ENCODE assay signal across 7 cellular contexts in genomic region chr1:174093789-174094188, GRCh38.
DNase-seq lines count a peak whose midpoint lies in the region; ATAC-seq, FAIRE-seq and TF ChIP-seq lines count a peak whose summit lies in the region.
"Not testable (repeated sequence)": the region's sequence is repeated elsewhere in the genome, so short reads cannot be mapped to it uniquely, and the experiment has no call there.

No MANE protein-coding gene starts in this region.

- peak; percentile 56 for ATAC-seq in GM18868 (IDR thresholded peaks at IDR 0.05; ENCODE audit: unreplicated experiment)
- peak; percentile 90 for ATAC-seq in K562
- peak in 4 of 8 donors; percentile 45 to 57 (median 52) for ATAC-seq in heart right ventricle

- not testable (repeated sequence) for H3K27ac ChIP-seq in SK-N-SH (ENCODE audit: low read depth in 2 of 2, low read length in 1 of 2); K562 (ENCODE audit: extremely low read depth, low read depth, low read length); heart right ventricle

- H3K9ac ChIP-seq in SK-N-SH; K562 (ENCODE audit: insufficient read depth in 1 of 2, low read depth in 2 of 2, low read length in 2 of 2): not testable (repeated sequence)

- H3K9me1 ChIP-seq in K562 (ENCODE audit: control insufficient read depth, insufficient read depth, low read length) = not testable (repeated sequence)

- H3K36me3 ChIP-seq in SK-N-SH (replicated peaks in 1 of 2; ENCODE audit: control insufficient read depth in 1 of 2, insufficient read depth in 2 of 2, low read length in 1 of 2); K562 (ENCODE audit: control insufficient read depth, insufficient read depth, low read length); heart right ventricle: not testable (repeated sequence)

- H3K9me3 ChIP-seq in SK-N-SH; K562 (replicated peaks; ENCODE audit: control insufficient read depth, insufficient read depth, low read depth, low read length); heart right ventricle: not testable (repeated sequence)

- peak; percentile 12 for DNase-seq in DMS153 (lab: John Stamatoyannopoulos, UW)
- not testable (repeated sequence) for DNase-seq in LNCaP clone FGC (ENCODE audit: low read depth); SK-N-SH; heart right ventricle
- peak; percentile 15 for DNase-seq in NCI-H460 (ENCODE audit: extremely low read depth, low read depth)
- peak in 2 of 4 experiments; percentile 44 to 63 for DNase-seq in K562 (ENCODE audit: extremely low read depth in 1 of 4, low spot score in 3 of 4)

- H4K20me1 ChIP-seq in SK-N-SH (ENCODE audit: insufficient read depth); K562 (replicated peaks; ENCODE audit: control insufficient read depth, insufficient read depth, low read length): not testable (repeated sequence)

- TF ChIP-seq CTCF in LNCaP clone FGC (IDR thresholded peaks at IDR 0.05; ENCODE audit: control insufficient read depth, extremely low read depth, insufficient read depth) = peak; percentile 38; the same call in 1 of the 2 replicates
- TF ChIP-seq CTCF in SK-N-SH (IDR thresholded peaks at IDR 0.05) = peak; percentile 40; the same call in 1 of the 2 replicates
- TF ChIP-seq CTCF in K562 (IDR thresholded peaks at IDR 0.05 in 2 of 3, conservative IDR thresholded peaks at IDR 0.05 in 1 of 3; ENCODE audit: insufficient read depth in 2 of 3, low read depth in 1 of 3, low read length in 3 of 3) = peak; percentile 56 to 70 (median 57); a peak in 4 of 6 replicates
- peak in 6 of 9 donors; percentile 16 to 45 (median 34) for TF ChIP-seq CTCF in heart right ventricle (IDR thresholded peaks at IDR 0.05)

- not testable (repeated sequence) for TF ChIP-seq POLR2A in K562 (conservative IDR thresholded peaks at IDR 0.05)

- FAIRE-seq in K562 (lab: Jason Lieb, UNC) = not testable (repeated sequence)

- H2AFZ ChIP-seq in SK-N-SH (ENCODE audit: low read depth) = not testable (repeated sequence)
- H2AFZ ChIP-seq in K562 (ENCODE audit: low read depth, low read length) = peak overlapping the region; percentile 27; the same call in 1 of the 2 replicates

- H3K4me1 ChIP-seq in SK-N-SH (ENCODE audit: control insufficient read depth in 1 of 2, insufficient read depth in 2 of 2, low read depth in 1 of 2, low read length in 1 of 2); K562 (replicated peaks in 1 of 2; ENCODE audit: control insufficient read depth in 2 of 2, insufficient read depth in 2 of 2, low read length in 2 of 2); heart right ventricle: not testable (repeated sequence)

- CTCF ChIA-PET in SK-N-SH (lab: Yijun Ruan, JAX) = interaction anchor here (2.1 kb wide), 1 partner anchor 124 kb away, joined by 9 read pairs; no protein-coding TSS in a partner anchor
- CTCF ChIA-PET in K562 (lab: Yijun Ruan, JAX; ENCODE audit: low intra/inter-chr PET ratio) = interaction anchor here (0.7 to 1.3 kb wide), 3 partner anchors 123 to 650 kb away, joined by 4 to 9 read pairs (median 5); no protein-coding TSS in a partner anchor

- not testable (repeated sequence) for H3K4me2 ChIP-seq in SK-N-SH; K562 (ENCODE audit: insufficient read depth, low read length)

- BruUV-seq in K562 (replicated peaks; lab: Mats Ljungman, UMichigan) = not testable (repeated sequence)

- POLR2A ChIA-PET in SK-N-SH (lab: Yijun Ruan, JAX) = interaction anchor here (0.7 kb wide), 1 partner anchor 76 kb away, joined by 4 read pairs; no protein-coding TSS in a partner anchor
- POLR2A ChIA-PET in K562 (lab: Yijun Ruan, JAX) = interaction anchor here (0.7 to 0.8 kb wide), 2 partner anchors 14 to 51 kb away, joined by 3 to 4 read pairs; no protein-coding TSS in a partner anchor

- intact Hi-C loops in K562 (cut with micrococcal nuclease) = loop anchor here (1.0 to 5.0 kb wide), 3 partner anchors 124 to 651 kb away; no protein-coding TSS in a partner anchor
- intact Hi-C loops in heart right ventricle (cut with DNase I) = loop anchor here in 6 of 10 donors (2.0 to 10.0 kb wide), 4 partner anchors 119 to 124 kb away; no protein-coding TSS in a partner anchor

- in situ Hi-C loops in K562 (cut with MboI) = loop anchor here (10.0 to 25.0 kb wide), 3 partner anchors 121 to 1356 kb away; no protein-coding TSS in a partner anchor

- not testable (repeated sequence) for TF ChIP-seq EP300 in SK-N-SH (IDR thresholded peaks at IDR 0.05; ENCODE audit: borderline replicate concordance in 1 of 2, low read depth in 1 of 2, low read length in 1 of 2); K562 (IDR thresholded peaks at IDR 0.05; ENCODE audit: low read length)

- H3K9me2 ChIP-seq in SK-N-SH = not testable (repeated sequence)

- not testable (repeated sequence) for H3K4me3 ChIP-seq in LNCaP clone FGC (ENCODE audit: low read depth, low read length); SK-N-SH (ENCODE audit: low read depth in 2 of 2, low read length in 1 of 2); K562; heart right ventricle

- TF ChIP-seq RAD21 in SK-N-SH (IDR thresholded peaks at IDR 0.05; ENCODE audit: low read length) (peak; percentile 37), K562 (CRISPR knock-in tag; conservative IDR thresholded peaks at IDR 0.05 in 1 of 2, IDR thresholded peaks at IDR 0.05 in 1 of 2) (peak; percentile 80 to 82)

- WGBS in SK-N-SH (ENCODE audit: low lambda C conversion rate) = 36% methylated on average over 4 of the region's 5 CpGs
- 2% methylated on average over 4 of the region's 5 CpGs for WGBS in K562 (ENCODE audit: insufficient coverage, low coverage, missing lambda C conversion rate)
- WGBS in heart right ventricle, 2 donors = 59 to 72% methylated on average over 5 of the region's 5 CpGs

- H3F3A ChIP-seq in SK-N-SH (replicated peaks; ENCODE audit: insufficient read depth) = not testable (repeated sequence)

- not testable (repeated sequence) for H3K79me2 ChIP-seq in SK-N-SH (ENCODE audit: insufficient read depth); K562 (ENCODE audit: control insufficient read depth, insufficient read depth, low read length)

- not testable (repeated sequence) for H3K27me3 ChIP-seq in SK-N-SH (ENCODE audit: insufficient read depth); K562 (ENCODE audit: control insufficient read depth in 2 of 2, insufficient read depth in 2 of 2, low read length in 2 of 2); heart right ventricle

TF ChIP-seq in K562, 482 proteins besides CTCF, POLR2A, EP300 and RAD21:
- TF ChIP-seq JUND (IDR thresholded peaks at IDR 0.05; ENCODE audit: borderline replicate concordance, low read depth, low read length) (0 out of 2 replicates have a peak, but pooled peaks have one; percentile 14), DEAF1 (CRISPR knock-in tag; IDR thresholded peaks at IDR 0.05) (peak; percentile 49; the same call in 1 of the 2 replicates), ARID3A (IDR thresholded peaks at IDR 0.05; ENCODE audit: borderline replicate concordance, low read depth, low read length) (0 out of 2 replicates have a peak, but pooled peaks have one; percentile 54), CC2D1A (IDR thresholded peaks at IDR 0.05) (peak; percentile 66), ARID2 (IDR thresholded peaks at IDR 0.05) (0 out of 2 replicates have a peak, but pooled peaks have one; percentile 82), ZNF384 (IDR thresholded peaks at IDR 0.05; ENCODE audit: low read depth, low read length) (peak; percentile 96), MYC (IDR thresholded peaks at IDR 0.05; ENCODE audit: low read depth, low read length) (0 out of 2 replicates have a peak, but pooled peaks have one; percentile 18), STAG1 (CRISPR knock-in tag; IDR thresholded peaks at IDR 0.05; ENCODE audit: borderline replicate concordance) (peak; percentile 41; the same call in 1 of the 2 replicates), SMC3 (conservative IDR thresholded peaks at IDR 0.05; ENCODE audit: insufficient read depth, low read depth, low read length) (peak; percentile 51; the same call in 1 of the 2 replicates)
- TF ChIP-seq JUND (tag; IDR thresholded peaks at IDR 0.05; ENCODE audit: borderline replicate concordance, low read depth, low read length); MYC (CRISPR knock-in tag; IDR thresholded peaks at IDR 0.05; ENCODE audit: borderline replicate concordance, low read depth): not testable (repeated sequence)
